1 cellular context compared by ENCODE assay signal in the genomic region with DNA sequence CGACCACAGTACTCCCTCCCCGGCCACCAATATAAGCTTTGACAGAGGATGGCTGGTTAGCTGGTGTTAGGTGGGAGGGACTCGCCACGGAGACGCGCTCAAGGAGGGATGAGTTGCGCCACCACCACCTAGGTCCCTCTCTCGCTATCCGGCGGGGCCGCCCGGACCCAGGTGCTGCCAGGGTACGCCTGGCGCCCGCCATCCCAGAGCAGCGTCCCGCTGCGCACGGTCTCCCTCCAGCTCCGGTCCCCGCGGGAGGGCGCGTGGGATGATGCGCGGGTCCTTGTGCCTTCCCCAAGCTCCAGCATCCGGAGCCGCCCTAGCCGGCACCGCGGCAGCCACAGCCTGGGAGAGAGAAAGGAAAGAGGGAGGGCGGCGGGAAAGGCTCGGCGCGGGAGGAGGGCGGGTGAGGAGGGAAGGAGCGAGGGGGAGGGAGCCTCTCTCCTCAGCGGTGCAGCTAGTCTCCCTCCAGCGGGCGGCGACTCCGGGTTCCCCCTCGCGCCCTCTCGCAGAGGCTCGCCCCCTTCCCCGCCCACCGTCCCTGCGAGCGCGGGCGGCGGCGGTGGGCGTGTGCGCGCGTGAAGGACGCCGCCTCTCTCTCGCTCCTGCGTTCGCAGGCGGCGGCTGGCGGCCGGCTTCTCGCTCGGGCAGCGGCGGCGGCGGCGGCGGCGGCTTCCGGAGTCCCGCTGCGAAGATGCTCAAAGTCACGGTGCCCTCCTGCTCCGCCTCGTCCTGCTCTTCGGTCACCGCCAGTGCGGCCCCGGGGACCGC.
TF ChIP-seq lines count a peak whose summit lies in the region.

A gene (plus strand): TSS at position 595 of the 771 bp plus-strand sequence. CDS start 100 bp downstream, at position 695.

TF ChIP-seq in HepG2, 621 proteins besides CTCF, POLR2A, EP300 and RAD21 (continued from another document):
- TF ChIP-seq SYNCRIP (IDR thresholded peaks at IDR 0.05; ENCODE audit: insufficient read depth, low read depth, low read length) (no peak), MIER2 (CRISPR knock-in tag; IDR thresholded peaks at IDR 0.05) (no peak), ZNF660 (CRISPR knock-in tag; IDR thresholded peaks at IDR 0.05; ENCODE audit: borderline replicate concordance, low read depth) (no peak), ZFP82 (CRISPR knock-in tag; IDR thresholded peaks at IDR 0.05; ENCODE audit: borderline replicate concordance) (no peak), ZNF883 (CRISPR knock-in tag; IDR thresholded peaks at IDR 0.05; ENCODE audit: not compliant biosample characterization) (no peak), ZNF143 (CRISPR knock-in tag; IDR thresholded peaks at IDR 0.05) (no peak), GTF3A (CRISPR knock-in tag; conservative IDR thresholded peaks at IDR 0.05) (no peak), ZNF7 (CRISPR knock-in tag; IDR thresholded peaks at IDR 0.05) (no peak), HES4 (CRISPR knock-in tag; IDR thresholded peaks at IDR 0.05; ENCODE audit: borderline replicate concordance) (peak; percentile 53; the same call in 1 of the 2 replicates), RXRA (CRISPR knock-in tag; IDR thresholded peaks at IDR 0.05) (no peak), CENPT (CRISPR knock-in tag; IDR thresholded peaks at IDR 0.05; ENCODE audit: low read depth) (no peak), ZNF263 (CRISPR knock-in tag; IDR thresholded peaks at IDR 0.05) (peak; percentile 14; the same call in 1 of the 2 replicates), ZNF777 (CRISPR knock-in tag; IDR thresholded peaks at IDR 0.05) (peak; percentile 55; the same call in 1 of the 2 replicates), PTBP1 (IDR thresholded peaks at IDR 0.05; ENCODE audit: low read depth, low read length, poor library complexity, severe bottlenecking) (no peak), ZBTB8A (CRISPR knock-in tag; IDR thresholded peaks at IDR 0.05; ENCODE audit: borderline replicate concordance, low read depth) (no peak), TBP (CRISPR knock-in tag; IDR thresholded peaks at IDR 0.05) (no peak), REXO4 (CRISPR knock-in tag; IDR thresholded peaks at IDR 0.05; ENCODE audit: borderline replicate concordance) (no peak), ZNF772 (CRISPR knock-in tag; IDR thresholded peaks at IDR 0.05) (no peak), MXI1 (IDR thresholded peaks at IDR 0.05; ENCODE audit: borderline replicate concordance, low read depth, low read length) (no peak), PHF21A (CRISPR knock-in tag; IDR thresholded peaks at IDR 0.05) (no peak), ZNF446 (CRISPR knock-in tag; IDR thresholded peaks at IDR 0.05) (0 out of 2 replicates have a peak, but pooled peaks have one; percentile 59), MBNL3 (CRISPR knock-in tag; conservative IDR thresholded peaks at IDR 0.05) (no peak)
- TF ChIP-seq, protein P1, sequence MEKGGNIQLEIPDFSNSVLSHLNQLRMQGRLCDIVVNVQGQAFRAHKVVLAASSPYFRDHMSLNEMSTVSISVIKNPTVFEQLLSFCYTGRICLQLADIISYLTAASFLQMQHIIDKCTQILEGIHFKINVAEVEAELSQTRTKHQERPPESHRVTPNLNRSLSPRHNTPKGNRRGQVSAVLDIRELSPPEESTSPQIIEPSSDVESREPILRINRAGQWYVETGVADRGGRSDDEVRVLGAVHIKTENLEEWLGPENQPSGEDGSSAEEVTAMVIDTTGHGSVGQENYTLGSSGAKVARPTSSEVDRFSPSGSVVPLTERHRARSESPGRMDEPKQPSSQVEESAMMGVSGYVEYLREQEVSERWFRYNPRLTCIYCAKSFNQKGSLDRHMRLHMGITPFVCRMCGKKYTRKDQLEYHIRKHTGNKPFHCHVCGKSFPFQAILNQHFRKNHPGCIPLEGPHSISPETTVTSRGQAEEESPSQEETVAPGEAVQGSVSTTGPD (CRISPR knock-in tag; IDR thresholded peaks at IDR 0.05), result no peak
- TF ChIP-seq, protein P2, sequence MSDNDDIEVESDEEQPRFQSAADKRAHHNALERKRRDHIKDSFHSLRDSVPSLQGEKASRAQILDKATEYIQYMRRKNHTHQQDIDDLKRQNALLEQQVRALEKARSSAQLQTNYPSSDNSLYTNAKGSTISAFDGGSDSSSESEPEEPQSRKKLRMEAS (IDR thresholded peaks at IDR 0.05), result peak; percentile 22; the same call in 1 of the 2 replicates
- TF ChIP-seq, protein P3, sequence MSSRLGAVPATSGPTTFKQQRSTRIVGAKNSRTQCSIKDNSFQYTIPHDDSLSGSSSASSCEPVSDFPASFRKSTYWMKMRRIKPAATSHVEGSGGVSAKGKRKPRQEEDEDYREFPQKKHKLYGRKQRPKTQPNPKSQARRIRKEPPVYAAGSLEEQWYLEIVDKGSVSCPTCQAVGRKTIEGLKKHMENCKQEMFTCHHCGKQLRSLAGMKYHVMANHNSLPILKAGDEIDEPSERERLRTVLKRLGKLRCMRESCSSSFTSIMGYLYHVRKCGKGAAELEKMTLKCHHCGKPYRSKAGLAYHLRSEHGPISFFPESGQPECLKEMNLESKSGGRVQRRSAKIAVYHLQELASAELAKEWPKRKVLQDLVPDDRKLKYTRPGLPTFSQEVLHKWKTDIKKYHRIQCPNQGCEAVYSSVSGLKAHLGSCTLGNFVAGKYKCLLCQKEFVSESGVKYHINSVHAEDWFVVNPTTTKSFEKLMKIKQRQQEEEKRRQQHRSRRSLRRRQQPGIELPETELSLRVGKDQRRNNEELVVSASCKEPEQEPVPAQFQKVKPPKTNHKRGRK (CRISPR knock-in tag; IDR thresholded peaks at IDR 0.05), result no peak
- TF ChIP-seq, protein P4, sequence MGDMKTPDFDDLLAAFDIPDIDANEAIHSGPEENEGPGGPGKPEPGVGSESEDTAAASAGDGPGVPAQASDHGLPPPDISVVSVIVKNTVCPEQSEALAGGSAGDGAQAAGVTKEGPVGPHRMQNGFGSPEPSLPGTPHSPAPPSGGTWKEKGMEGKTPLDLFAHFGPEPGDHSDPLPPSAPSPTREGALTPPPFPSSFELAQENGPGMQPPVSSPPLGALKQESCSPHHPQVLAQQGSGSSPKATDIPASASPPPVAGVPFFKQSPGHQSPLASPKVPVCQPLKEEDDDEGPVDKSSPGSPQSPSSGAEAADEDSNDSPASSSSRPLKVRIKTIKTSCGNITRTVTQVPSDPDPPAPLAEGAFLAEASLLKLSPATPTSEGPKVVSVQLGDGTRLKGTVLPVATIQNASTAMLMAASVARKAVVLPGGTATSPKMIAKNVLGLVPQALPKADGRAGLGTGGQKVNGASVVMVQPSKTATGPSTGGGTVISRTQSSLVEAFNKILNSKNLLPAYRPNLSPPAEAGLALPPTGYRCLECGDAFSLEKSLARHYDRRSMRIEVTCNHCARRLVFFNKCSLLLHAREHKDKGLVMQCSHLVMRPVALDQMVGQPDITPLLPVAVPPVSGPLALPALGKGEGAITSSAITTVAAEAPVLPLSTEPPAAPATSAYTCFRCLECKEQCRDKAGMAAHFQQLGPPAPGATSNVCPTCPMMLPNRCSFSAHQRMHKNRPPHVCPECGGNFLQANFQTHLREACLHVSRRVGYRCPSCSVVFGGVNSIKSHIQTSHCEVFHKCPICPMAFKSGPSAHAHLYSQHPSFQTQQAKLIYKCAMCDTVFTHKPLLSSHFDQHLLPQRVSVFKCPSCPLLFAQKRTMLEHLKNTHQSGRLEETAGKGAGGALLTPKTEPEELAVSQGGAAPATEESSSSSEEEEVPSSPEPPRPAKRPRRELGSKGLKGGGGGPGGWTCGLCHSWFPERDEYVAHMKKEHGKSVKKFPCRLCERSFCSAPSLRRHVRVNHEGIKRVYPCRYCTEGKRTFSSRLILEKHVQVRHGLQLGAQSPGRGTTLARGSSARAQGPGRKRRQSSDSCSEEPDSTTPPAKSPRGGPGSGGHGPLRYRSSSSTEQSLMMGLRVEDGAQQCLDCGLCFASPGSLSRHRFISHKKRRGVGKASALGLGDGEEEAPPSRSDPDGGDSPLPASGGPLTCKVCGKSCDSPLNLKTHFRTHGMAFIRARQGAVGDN (CRISPR knock-in tag; IDR thresholded peaks at IDR 0.05), result peak; percentile 33; the same call in 1 of the 2 replicates
- TF ChIP-seq, protein P5, sequence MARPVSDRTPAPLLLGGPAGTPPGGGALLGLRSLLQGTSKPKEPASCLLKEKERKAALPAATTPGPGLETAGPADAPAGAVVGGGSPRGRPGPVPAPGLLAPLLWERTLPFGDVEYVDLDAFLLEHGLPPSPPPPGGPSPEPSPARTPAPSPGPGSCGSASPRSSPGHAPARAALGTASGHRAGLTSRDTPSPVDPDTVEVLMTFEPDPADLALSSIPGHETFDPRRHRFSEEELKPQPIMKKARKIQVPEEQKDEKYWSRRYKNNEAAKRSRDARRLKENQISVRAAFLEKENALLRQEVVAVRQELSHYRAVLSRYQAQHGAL (CRISPR knock-in tag; IDR thresholded peaks at IDR 0.05; ENCODE audit: not compliant biosample characterization), result no peak
- TF ChIP-seq, protein P6, sequence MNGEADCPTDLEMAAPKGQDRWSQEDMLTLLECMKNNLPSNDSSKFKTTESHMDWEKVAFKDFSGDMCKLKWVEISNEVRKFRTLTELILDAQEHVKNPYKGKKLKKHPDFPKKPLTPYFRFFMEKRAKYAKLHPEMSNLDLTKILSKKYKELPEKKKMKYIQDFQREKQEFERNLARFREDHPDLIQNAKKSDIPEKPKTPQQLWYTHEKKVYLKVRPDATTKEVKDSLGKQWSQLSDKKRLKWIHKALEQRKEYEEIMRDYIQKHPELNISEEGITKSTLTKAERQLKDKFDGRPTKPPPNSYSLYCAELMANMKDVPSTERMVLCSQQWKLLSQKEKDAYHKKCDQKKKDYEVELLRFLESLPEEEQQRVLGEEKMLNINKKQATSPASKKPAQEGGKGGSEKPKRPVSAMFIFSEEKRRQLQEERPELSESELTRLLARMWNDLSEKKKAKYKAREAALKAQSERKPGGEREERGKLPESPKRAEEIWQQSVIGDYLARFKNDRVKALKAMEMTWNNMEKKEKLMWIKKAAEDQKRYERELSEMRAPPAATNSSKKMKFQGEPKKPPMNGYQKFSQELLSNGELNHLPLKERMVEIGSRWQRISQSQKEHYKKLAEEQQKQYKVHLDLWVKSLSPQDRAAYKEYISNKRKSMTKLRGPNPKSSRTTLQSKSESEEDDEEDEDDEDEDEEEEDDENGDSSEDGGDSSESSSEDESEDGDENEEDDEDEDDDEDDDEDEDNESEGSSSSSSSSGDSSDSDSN (CRISPR knock-in tag; IDR thresholded peaks at IDR 0.05), result peak; percentile 37; the same call in 1 of the 2 replicates
- TF ChIP-seq, protein P7, sequence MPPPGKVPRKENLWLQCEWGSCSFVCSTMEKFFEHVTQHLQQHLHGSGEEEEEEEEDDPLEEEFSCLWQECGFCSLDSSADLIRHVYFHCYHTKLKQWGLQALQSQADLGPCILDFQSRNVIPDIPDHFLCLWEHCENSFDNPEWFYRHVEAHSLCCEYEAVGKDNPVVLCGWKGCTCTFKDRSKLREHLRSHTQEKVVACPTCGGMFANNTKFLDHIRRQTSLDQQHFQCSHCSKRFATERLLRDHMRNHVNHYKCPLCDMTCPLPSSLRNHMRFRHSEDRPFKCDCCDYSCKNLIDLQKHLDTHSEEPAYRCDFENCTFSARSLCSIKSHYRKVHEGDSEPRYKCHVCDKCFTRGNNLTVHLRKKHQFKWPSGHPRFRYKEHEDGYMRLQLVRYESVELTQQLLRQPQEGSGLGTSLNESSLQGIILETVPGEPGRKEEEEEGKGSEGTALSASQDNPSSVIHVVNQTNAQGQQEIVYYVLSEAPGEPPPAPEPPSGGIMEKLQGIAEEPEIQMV (CRISPR knock-in tag; IDR thresholded peaks at IDR 0.05; ENCODE audit: low read depth), result no peak
- TF ChIP-seq, protein P8, sequence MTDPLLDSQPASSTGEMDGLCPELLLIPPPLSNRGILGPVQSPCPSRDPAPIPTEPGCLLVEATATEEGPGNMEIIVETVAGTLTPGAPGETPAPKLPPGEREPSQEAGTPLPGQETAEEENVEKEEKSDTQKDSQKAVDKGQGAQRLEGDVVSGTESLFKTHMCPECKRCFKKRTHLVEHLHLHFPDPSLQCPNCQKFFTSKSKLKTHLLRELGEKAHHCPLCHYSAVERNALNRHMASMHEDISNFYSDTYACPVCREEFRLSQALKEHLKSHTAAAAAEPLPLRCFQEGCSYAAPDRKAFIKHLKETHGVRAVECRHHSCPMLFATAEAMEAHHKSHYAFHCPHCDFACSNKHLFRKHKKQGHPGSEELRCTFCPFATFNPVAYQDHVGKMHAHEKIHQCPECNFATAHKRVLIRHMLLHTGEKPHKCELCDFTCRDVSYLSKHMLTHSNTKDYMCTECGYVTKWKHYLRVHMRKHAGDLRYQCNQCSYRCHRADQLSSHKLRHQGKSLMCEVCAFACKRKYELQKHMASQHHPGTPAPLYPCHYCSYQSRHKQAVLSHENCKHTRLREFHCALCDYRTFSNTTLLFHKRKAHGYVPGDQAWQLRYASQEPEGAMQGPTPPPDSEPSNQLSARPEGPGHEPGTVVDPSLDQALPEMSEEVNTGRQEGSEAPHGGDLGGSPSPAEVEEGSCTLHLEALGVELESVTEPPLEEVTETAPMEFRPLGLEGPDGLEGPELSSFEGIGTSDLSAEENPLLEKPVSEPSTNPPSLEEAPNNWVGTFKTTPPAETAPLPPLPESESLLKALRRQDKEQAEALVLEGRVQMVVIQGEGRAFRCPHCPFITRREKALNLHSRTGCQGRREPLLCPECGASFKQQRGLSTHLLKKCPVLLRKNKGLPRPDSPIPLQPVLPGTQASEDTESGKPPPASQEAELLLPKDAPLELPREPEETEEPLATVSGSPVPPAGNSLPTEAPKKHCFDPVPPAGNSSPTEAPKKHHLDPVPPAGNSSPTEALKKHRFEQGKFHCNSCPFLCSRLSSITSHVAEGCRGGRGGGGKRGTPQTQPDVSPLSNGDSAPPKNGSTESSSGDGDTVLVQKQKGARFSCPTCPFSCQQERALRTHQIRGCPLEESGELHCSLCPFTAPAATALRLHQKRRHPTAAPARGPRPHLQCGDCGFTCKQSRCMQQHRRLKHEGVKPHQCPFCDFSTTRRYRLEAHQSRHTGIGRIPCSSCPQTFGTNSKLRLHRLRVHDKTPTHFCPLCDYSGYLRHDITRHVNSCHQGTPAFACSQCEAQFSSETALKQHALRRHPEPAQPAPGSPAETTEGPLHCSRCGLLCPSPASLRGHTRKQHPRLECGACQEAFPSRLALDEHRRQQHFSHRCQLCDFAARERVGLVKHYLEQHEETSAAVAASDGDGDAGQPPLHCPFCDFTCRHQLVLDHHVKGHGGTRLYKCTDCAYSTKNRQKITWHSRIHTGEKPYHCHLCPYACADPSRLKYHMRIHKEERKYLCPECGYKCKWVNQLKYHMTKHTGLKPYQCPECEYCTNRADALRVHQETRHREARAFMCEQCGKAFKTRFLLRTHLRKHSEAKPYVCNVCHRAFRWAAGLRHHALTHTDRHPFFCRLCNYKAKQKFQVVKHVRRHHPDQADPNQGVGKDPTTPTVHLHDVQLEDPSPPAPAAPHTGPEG (CRISPR knock-in tag; IDR thresholded peaks at IDR 0.05), result no peak
